24 cellular contexts compared by ENCODE assay signal in the genomic region with DNA sequence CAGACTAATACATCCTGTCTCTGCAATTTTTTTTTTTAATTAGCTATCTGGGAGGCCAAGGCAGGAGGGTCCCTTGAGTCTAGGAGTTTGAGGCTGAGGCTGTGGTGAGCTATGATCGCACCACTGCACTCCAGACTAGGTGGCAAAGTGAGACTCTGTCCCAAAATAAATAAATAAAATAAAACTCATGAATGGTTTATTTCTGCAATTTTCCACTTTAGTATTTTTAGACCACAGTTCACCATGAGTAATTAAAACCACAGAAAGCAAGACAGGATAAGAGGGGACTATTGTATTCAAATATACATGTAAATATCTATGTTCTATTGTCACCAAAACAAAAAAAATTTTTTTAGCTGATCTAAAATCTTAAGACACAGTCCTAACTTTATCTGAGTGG. TPM values are rescaled to one million over a fixed set of nuclear protein-coding genes. Genes with fewer than 3 reads are reported as not detected.
DNase-seq lines count a peak whose midpoint lies in the region; ATAC-seq and TF ChIP-seq lines count a peak whose summit lies in the region.
"Had no signal": no experiment of that assay in that cellular context is flagged by ENCODE, and none has a peak within 500 bp of the region (broad histone marks: within the 10 kb centered on the region; RNA-seq: fewer than 3 reads in every experiment).

No MANE protein-coding gene starts in this region.

- H3K27ac ChIP-seq in BLaER1, result no peak overlapping the region
- peak overlapping the region; percentile 53 for H3K27ac ChIP-seq in SU-DHL-6 (ENCODE audit: low read depth, low read length)
- no peak overlapping the region for H3K27ac ChIP-seq in mesenchymal stem cell (ENCODE audit: low read length, poor library complexity, severe bottlenecking)
- no peak overlapping the region for H3K27ac ChIP-seq in heart left ventricle
- H3K27ac ChIP-seq: epithelial cell of prostate, KMS-11, SK-N-MC, vagina had no signal

- no peaks in the 10 kb centered on the region for H3K9me2 ChIP-seq in SU-DHL-6 (replicated peaks; ENCODE audit: insufficient read depth, low read length)

- H2AFZ ChIP-seq in SU-DHL-6 (ENCODE audit: low read depth, low read length, severe bottlenecking), result no peak overlapping the region
- H2AFZ ChIP-seq in mesenchymal stem cell (ENCODE audit: low read depth, low read length), result no peak overlapping the region

- TF ChIP-seq POLR2A in heart left ventricle (IDR thresholded peaks at IDR 0.05), result no peak

- H3K4ac ChIP-seq in mesenchymal stem cell (ENCODE audit: low read depth in 1 of 2, low read length in 2 of 2), result no peak overlapping the region

- no peaks in the 10 kb centered on the region for H4K20me1 ChIP-seq in BLaER1
- 0 out of 2 replicates have a peak, but pooled peaks cover 4% of the 10 kb centered on the region for H4K20me1 ChIP-seq in SU-DHL-6 (ENCODE audit: low read depth, low read length)

- H2BK15ac ChIP-seq in mesenchymal stem cell (ENCODE audit: low read depth, poor library complexity, severe bottlenecking), result no peak overlapping the region

- H2BK120ac ChIP-seq in mesenchymal stem cell (ENCODE audit: low read depth, low read length), result peak overlapping the region; percentile 73

- peaks cover 33% of the 10 kb centered on the region for H3F3A ChIP-seq in SU-DHL-6 (ENCODE audit: insufficient read depth)

- no peak overlapping the region for H3K23ac ChIP-seq in mesenchymal stem cell (ENCODE audit: low read length in 2 of 2)

- no peak for ATAC-seq in HG02763 (IDR thresholded peaks at IDR 0.05; ENCODE audit: unreplicated experiment)
- no peak for ATAC-seq in heart left ventricle
- ATAC-seq in HG03045 (IDR thresholded peaks at IDR 0.05; ENCODE audit: unreplicated experiment), result no peak
- ATAC-seq: body of pancreas, left cardiac atrium had no signal

- H3K14ac ChIP-seq in mesenchymal stem cell (ENCODE audit: low read length in 2 of 2), result no peak overlapping the region

- peaks cover 52% of the 10 kb centered on the region for H3K4me1 ChIP-seq in BLaER1
- H3K4me1 ChIP-seq in mesenchymal stem cell (ENCODE audit: control insufficient read depth, insufficient read depth, low read depth, low read length), result peaks cover 3% of the 10 kb centered on the region
- peaks cover 0 to 54% (median 13%) of the 10 kb centered on the region in 12 donors for H3K4me1 ChIP-seq in heart left ventricle

- no peak overlapping the region for H3K18ac ChIP-seq in mesenchymal stem cell (ENCODE audit: low read depth in 1 of 2, low read length in 2 of 2)

- H3K4me2 ChIP-seq in BLaER1 (peak overlapping the region; percentile 90), SU-DHL-6 (ENCODE audit: low read depth, low read length, poor library complexity, severe bottlenecking) (peak overlapping the region; percentile 31), mesenchymal stem cell (ENCODE audit: low read length, poor library complexity, severe bottlenecking) (no peak overlapping the region)
- H3K4me2 ChIP-seq: KMS-11, smooth muscle cell had no signal

- intact Hi-C loops in heart left ventricle (cut with DNase I), result no loop called here

- H2AK5ac ChIP-seq in mesenchymal stem cell (ENCODE audit: low read length, severe bottlenecking), result no peak overlapping the region

- TF ChIP-seq CTCF in GM12865 (IDR thresholded peaks at IDR 0.05; ENCODE audit: insufficient read depth, low read depth, low read length, missing control alignments) (no peak), SU-DHL-6 (IDR thresholded peaks at IDR 0.05; ENCODE audit: insufficient read depth, low read length, poor library complexity, severe bottlenecking) (no peak), heart left ventricle (IDR thresholded peaks at IDR 0.05) (no peak)

- H2BK12ac ChIP-seq in mesenchymal stem cell (ENCODE audit: low read length in 2 of 2), result no peak overlapping the region

- peaks cover 8% of the 10 kb centered on the region for H3K79me1 ChIP-seq in mesenchymal stem cell (replicated peaks; ENCODE audit: low read length, poor library complexity, severe bottlenecking)

- H3K4me3 ChIP-seq in BLaER1, result peak overlapping the region; percentile 42; the same call in 1 of the 2 replicates
- no peak overlapping the region for H3K4me3 ChIP-seq in GM12865 (ENCODE audit: low read depth, low read length)
- no peak overlapping the region for H3K4me3 ChIP-seq in SU-DHL-6 (ENCODE audit: insufficient read depth, low read length, poor library complexity, severe bottlenecking)
- no peak overlapping the region for H3K4me3 ChIP-seq in mesenchymal stem cell (ENCODE audit: insufficient read depth in 1 of 2, low read depth in 1 of 2, low read length in 2 of 2)
- no peak overlapping the region for H3K4me3 ChIP-seq in heart left ventricle
- H3K4me3 ChIP-seq: body of pancreas, SK-N-MC, smooth muscle cell, vagina had no signal

- no peaks in the 10 kb centered on the region for H3K27me3 ChIP-seq in BLaER1
- no peaks in the 10 kb centered on the region for H3K27me3 ChIP-seq in SU-DHL-6 (ENCODE audit: low read length)
- H3K27me3 ChIP-seq in mesenchymal stem cell (ENCODE audit: control insufficient read depth in 1 of 2, insufficient read depth in 1 of 2, low read length in 2 of 2), result no peaks in the 10 kb centered on the region
- no peaks in the 10 kb centered on the region for H3K27me3 ChIP-seq in heart left ventricle
- H3K27me3 ChIP-seq: body of pancreas, vagina had no signal

- H3K79me2 ChIP-seq in SU-DHL-6 (ENCODE audit: insufficient read depth, low read length), result peaks cover 95% of the 10 kb centered on the region

- no peak overlapping the region for H4K91ac ChIP-seq in mesenchymal stem cell (ENCODE audit: low read length)

- peak; percentile 24 for DNase-seq in GM12865 (ENCODE audit: low read depth)
- no peak for DNase-seq in mesenchymal stem cell
- no peak for DNase-seq in stimulated activated CD8-positive, alpha-beta memory T cell treated with anti-CD3 and anti-CD28 coated beads, Interleukin-4, amount 100 ng/mL, for 48 hours
- DNase-seq in heart left ventricle, result no peak
- DNase-seq: activated CD4-positive, alpha-beta T cell treated with anti-CD3 and anti-CD28 coated beads, Interleukin-2, amount 10 ng/mL, durations not matched to agents 7 days and 5 days; body of pancreas; CD4-positive, CD25-positive, alpha-beta regulatory T cell; head of caudate nucleus; left cardiac atrium; NCI-H1092; NCI-H187; NCI-H2171 treated with DMSO at 0.1 percent for 48 hours; NCI-H524 treated with DMSO at 0.1 percent for 48 hours; occipital lobe; stimulated activated CD4-positive, alpha-beta T cell treated with anti-CD3 and anti-CD28 coated beads, Interleukin-2, amount 100 ng/mL, for 24 hours had no signal

- H4K8ac ChIP-seq in mesenchymal stem cell (ENCODE audit: low read length), result no peak overlapping the region

- H3K9me3 ChIP-seq in BLaER1 (peaks cover 42% of the 10 kb centered on the region), SU-DHL-6 (ENCODE audit: insufficient read depth, low read length) (no peaks in the 10 kb centered on the region; the same call in 1 of the 2 replicates), mesenchymal stem cell (ENCODE audit: control insufficient read depth, low read length) (no peaks in the 10 kb centered on the region), heart left ventricle (no peaks in the 10 kb centered on the region)
- H3K9me3 ChIP-seq: body of pancreas, vagina had no signal

- H2BK5ac ChIP-seq in mesenchymal stem cell (ENCODE audit: low read depth, low read length, poor library complexity, severe bottlenecking), result no peak overlapping the region

- H3K36me3 ChIP-seq in BLaER1 (peaks cover 35% of the 10 kb centered on the region), SU-DHL-6 (ENCODE audit: low read length) (peaks cover 16% of the 10 kb centered on the region), mesenchymal stem cell (ENCODE audit: control insufficient read depth in 1 of 2, insufficient read depth in 2 of 2, low read depth in 1 of 2, low read length in 2 of 2) (peaks cover 0 to 3% of the 10 kb centered on the region in 2 experiments), heart left ventricle (no peaks in the 10 kb centered on the region)
- H3K36me3 ChIP-seq: vagina had no signal

- H3K9ac ChIP-seq in BLaER1 (no peak overlapping the region), SU-DHL-6 (ENCODE audit: low read length) (no peak overlapping the region), mesenchymal stem cell (ENCODE audit: low read length) (no peak overlapping the region)
- H3K9ac ChIP-seq: KMS-11 had no signal

- WGBS in mesenchymal stem cell, result no CpG with 5 or more reads among the region's 1 CpG
- 85 to 98% (median 87%) methylated on average over 1 of the region's 1 CpG for WGBS in heart left ventricle, 4 donors

RNA-seq across cellular contexts. Expression of gene TAOK3, which starts 17.8 kb away (rescaled TPM):
- polyA plus RNA-seq in mesenchymal stem cell (2013, experiment 1 of 2), result 31.9 TPM
- 31.5 TPM for polyA plus RNA-seq in mesenchymal stem cell (2013, experiment 2 of 2)
- 10 to 100 TPM; 11.8 to 26.6 (median 22.2) TPM for total RNA-seq in heart left ventricle
- 10 to 100 TPM; 13.0 to 14.4 TPM for polyA plus RNA-seq in heart left ventricle

RNA-seq across cellular contexts. Expression of gene SUDS3, which starts 21.5 kb away (rescaled TPM):
- polyA plus RNA-seq in mesenchymal stem cell (2013, experiment 1 of 2), result 19.3 TPM
- polyA plus RNA-seq in mesenchymal stem cell (2013, experiment 2 of 2), result 19.4 TPM
- 10 to 100 TPM; 18.8 to 32.1 (median 21.8) TPM for total RNA-seq in heart left ventricle
- polyA plus RNA-seq in heart left ventricle, result 10 to 100 TPM in 1 of 2 donors, 1 to 10 TPM in 1; 8.0 to 16.8 TPM
